ENCODE assay signal across 9 cellular contexts in the genomic region with DNA sequence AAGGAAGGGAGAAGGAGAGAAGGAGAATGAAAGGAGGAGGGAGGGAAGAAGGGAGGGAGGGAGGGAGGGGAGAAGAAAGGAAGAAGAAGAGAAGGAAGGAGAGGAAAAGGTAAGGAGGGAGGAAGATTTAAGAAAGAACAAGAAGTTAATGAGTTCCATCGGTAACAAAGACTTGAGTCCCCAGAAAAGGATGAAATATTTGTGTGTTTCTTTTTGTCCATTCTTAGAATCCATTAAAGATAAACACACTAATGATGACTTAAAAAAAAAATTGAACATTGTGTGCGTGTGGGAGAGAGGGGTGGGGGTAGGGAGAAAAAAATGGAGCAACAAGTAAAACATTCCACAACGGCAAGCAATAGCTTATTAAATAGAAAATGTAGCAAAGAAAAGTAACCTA.
"Had no signal": no experiment of that assay in that cellular context is flagged by ENCODE, and none has a peak within 500 bp of the region (broad histone marks: within the 10 kb centered on the region; RNA-seq: fewer than 3 reads in every experiment).

No MANE protein-coding gene starts in this region.

- DNase-seq: GM23248, GOT3, H7, IMR-90, KBM-7 had no signal

- H3K27ac ChIP-seq: GM23248, HL-60, KMS-11 had no signal

- H2AFZ ChIP-seq: GM23248 had no signal

- ATAC-seq: HCT116 had no signal

- H3K9ac ChIP-seq: GM23248, KMS-11 had no signal

- H3K4me3 ChIP-seq: GM23248, HAP-1 had no signal

- H3K9me3 ChIP-seq: HAP-1 had no signal

- H3K4me2 ChIP-seq: KMS-11 had no signal
